ENCODE assay signal across 9 cellular contexts in genomic region chr16:89764711-89765201, GRCh38. TPM values are rescaled to one million over a fixed set of nuclear protein-coding genes. Genes with fewer than 3 reads are reported as not detected.
DNase-seq lines count a peak whose midpoint lies in the region; ATAC-seq and TF ChIP-seq lines count a peak whose summit lies in the region.
"Had no signal": no experiment of that assay in that cellular context is flagged by ENCODE, and none has a peak within 500 bp of the region (broad histone marks: within the 10 kb centered on the region; RNA-seq: fewer than 3 reads in every experiment).

No MANE protein-coding gene starts in this region.

- DNase-seq in GM10248 (ENCODE audit: extremely low spot score): peak; percentile 86
- no peak for DNase-seq in activated naive CD4-positive, alpha-beta T cell treated with anti-CD3 and anti-CD28 coated beads, Interleukin-2, amount 50 U/mL, for 72 hours (ENCODE audit: low spot score in 2 of 2)
- no peak for DNase-seq in NCI-H82 (lab: John Stamatoyannopoulos, UW)
- DNase-seq in WERI-Rb-1: no peak
- no peak for DNase-seq in HEK293T (ENCODE audit: extremely low spot score)

- CTCF ChIA-PET in GM10248 (lab: Yijun Ruan, JAX) (interaction anchor here (1.3 to 2.1 kb wide), 2 partner anchors 10 to 64 kb away, joined by 4 to 10 read pairs; no protein-coding TSS in a partner anchor), HEK293T (lab: Yijun Ruan, JAX) (no interaction called here)

- no peaks in the 10 kb centered on the region for H3K27me3 ChIP-seq in muscle layer of duodenum (ENCODE audit: low read depth, low read length)
- H3K27me3 ChIP-seq in WERI-Rb-1 (ENCODE audit: insufficient read depth, low read depth, severe bottlenecking): no peaks in the 10 kb centered on the region
- H3K27me3 ChIP-seq: dorsolateral prefrontal cortex had no signal

- H3K9me3 Mint-ChIP-seq in activated naive CD4-positive, alpha-beta T cell treated with anti-CD3 and anti-CD28 coated beads, Interleukin-2, amount 50 U/mL, for 72 hours: no peaks in the 10 kb centered on the region

- H3K27ac Mint-ChIP-seq in activated naive CD4-positive, alpha-beta T cell treated with anti-CD3 and anti-CD28 coated beads, Interleukin-2, amount 50 U/mL, for 72 hours: peak overlapping the region; percentile 50 to 67

- no peak for TF ChIP-seq EP300 in Ishikawa (IDR thresholded peaks at IDR 0.05; ENCODE audit: borderline replicate concordance)

- peaks cover 42 to 49% of the 10 kb centered on the region in 2 donors for H3K36me3 Mint-ChIP-seq in activated naive CD4-positive, alpha-beta T cell treated with anti-CD3 and anti-CD28 coated beads, Interleukin-2, amount 50 U/mL, for 72 hours

- POLR2A ChIA-PET in GM10248 (lab: Yijun Ruan, JAX) (no interaction called here), HEK293T (lab: Yijun Ruan, JAX) (no interaction called here)

- H3K4me3 ChIP-seq in muscle layer of duodenum (ENCODE audit: low read depth in 1 of 2, low read length in 2 of 2) (peak overlapping the region in 1 of 2 donors; percentile 56), WERI-Rb-1 (ENCODE audit: low read depth, low read length) (no peak overlapping the region)

- no peak for TF ChIP-seq RAD21 in Ishikawa (IDR thresholded peaks at IDR 0.05; ENCODE audit: low read depth)

- TF ChIP-seq CTCF in GM10248 (IDR thresholded peaks at IDR 0.05; ENCODE audit: control extremely low read depth, extremely low read depth, low read depth, missing control alignments) (no peak), WERI-Rb-1 (IDR thresholded peaks at IDR 0.05; ENCODE audit: low read depth, low read length) (no peak)

- H3K27ac ChIP-seq in muscle layer of duodenum (ENCODE audit: low read length) (peak overlapping the region; percentile 85), WERI-Rb-1 (no peak overlapping the region)

- H3K36me3 ChIP-seq in muscle layer of duodenum (ENCODE audit: control insufficient read depth in 1 of 2, insufficient read depth in 2 of 2, low read length in 2 of 2): no peaks in the 10 kb centered on the region
- H3K36me3 ChIP-seq in WERI-Rb-1: peaks cover 37% of the 10 kb centered on the region

- no peaks in the 10 kb centered on the region for H3K4me1 ChIP-seq in muscle layer of duodenum (ENCODE audit: control insufficient read depth in 1 of 2, insufficient read depth in 2 of 2, low read length in 2 of 2)

- H3K9me3 ChIP-seq in muscle layer of duodenum (ENCODE audit: control insufficient read depth in 1 of 2, low read length in 2 of 2): no peaks in the 10 kb centered on the region
- H3K9me3 ChIP-seq in WERI-Rb-1 (ENCODE audit: severe bottlenecking): no peaks in the 10 kb centered on the region

- ATAC-seq in GM21515 (IDR thresholded peaks at IDR 0.05; ENCODE audit: unreplicated experiment): peak; percentile 80
- ATAC-seq in activated naive CD4-positive, alpha-beta T cell treated with anti-CD3 and anti-CD28 coated beads, Interleukin-2, amount 50 U/mL, for 72 hours: peak; percentile 80 to 90

TF ChIP-seq in Ishikawa, 13 proteins besides CTCF, POLR2A, EP300 and RAD21:
- no peak for TF ChIP-seq FOXM1 (IDR thresholded peaks at IDR 0.05; ENCODE audit: borderline replicate concordance, low read depth)
- no peak for TF ChIP-seq TAF1 (IDR thresholded peaks at IDR 0.05; ENCODE audit: low read depth)
- peak; percentile 61 for TF ChIP-seq CEBPB (IDR thresholded peaks at IDR 0.05)

TF ChIP-seq in HEK293T, 16 proteins besides CTCF, POLR2A, EP300 and RAD21:
- TF ChIP-seq ZNF384 (IDR thresholded peaks at IDR 0.05): no peak
- no peak for TF ChIP-seq ELF4 (IDR thresholded peaks at IDR 0.05)
- no peak for TF ChIP-seq SUZ12 (IDR thresholded peaks at IDR 0.05)
- no peak for TF ChIP-seq TARDBP (IDR thresholded peaks at IDR 0.05)
- no peak for TF ChIP-seq FOXM1 (IDR thresholded peaks at IDR 0.05; ENCODE audit: borderline replicate concordance)
- TF ChIP-seq NFRKB (IDR thresholded peaks at IDR 0.05): no peak
- TF ChIP-seq PKNOX1 (IDR thresholded peaks at IDR 0.05): no peak
- no peak for TF ChIP-seq L3MBTL2 (conservative IDR thresholded peaks at IDR 0.05)
- TF ChIP-seq HDGF (IDR thresholded peaks at IDR 0.05; ENCODE audit: borderline replicate concordance): no peak
- TF ChIP-seq FOXK2 (IDR thresholded peaks at IDR 0.05): no peak

RNA-seq across cellular contexts. Expression of gene ZNF276, which starts 43.4 kb away (rescaled TPM):
- 10 to 100 TPM; 18.1 to 28.3 TPM for total RNA-seq in activated naive CD4-positive, alpha-beta T cell treated with anti-CD3 and anti-CD28 coated beads, Interleukin-2, amount 50 U/mL, for 72 hours

RNA-seq across cellular contexts. Expression of gene VPS9D1, which starts 44.1 kb away (rescaled TPM):
- 1 to 10 TPM; 2.2 to 2.4 TPM for total RNA-seq in activated naive CD4-positive, alpha-beta T cell treated with anti-CD3 and anti-CD28 coated beads, Interleukin-2, amount 50 U/mL, for 72 hours

RNA-seq across cellular contexts. Expression of gene FANCA, which starts 51.7 kb away (rescaled TPM):
- 100 to 1,000 TPM; 123 to 194 TPM for total RNA-seq in activated naive CD4-positive, alpha-beta T cell treated with anti-CD3 and anti-CD28 coated beads, Interleukin-2, amount 50 U/mL, for 72 hours
